ENCODE assay signal across 8 cellular contexts in the genomic region with DNA sequence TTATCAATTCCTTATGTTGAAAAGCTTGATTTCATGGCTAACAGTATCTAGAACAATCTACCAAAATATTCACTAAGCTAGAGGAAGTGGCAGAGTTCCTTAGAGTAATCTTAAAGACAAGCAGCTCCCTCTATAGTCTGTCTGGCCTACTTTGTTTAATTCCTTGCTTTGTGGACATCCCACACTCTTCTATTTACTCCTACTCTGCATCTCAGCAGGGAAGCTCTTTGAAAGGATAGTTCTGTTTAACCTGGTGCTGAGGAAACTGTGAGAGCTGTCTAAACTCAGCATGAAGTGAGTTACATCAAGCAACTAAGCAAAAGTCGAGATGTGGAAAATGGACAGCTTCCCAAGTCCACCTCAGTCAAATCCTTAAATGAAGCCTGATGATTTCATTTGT. TPM values are rescaled to one million over a fixed set of nuclear protein-coding genes. Genes with fewer than 3 reads are reported as not detected.
DNase-seq lines count a peak whose midpoint lies in the region; ATAC-seq and TF ChIP-seq lines count a peak whose summit lies in the region.

No MANE protein-coding gene starts in this region.

- DNase-seq in heart left ventricle: no peak
- DNase-seq in left cardiac atrium: no peak
- DNase-seq in HT-29 (ENCODE audit: low spot score): peak; percentile 58
- DNase-seq in RWPE1 (ENCODE audit: low spot score): peak; percentile 13
- peak; percentile 68 for DNase-seq in fibroblast of the aortic adventitia (ENCODE audit: low read depth)
- DNase-seq in gastrocnemius medialis: no peak
- DNase-seq in stimulated activated naive CD4-positive, alpha-beta T cell treated with Interleukin-2 at 50 U/mL for 16 hours (lab: John Stamatoyannopoulos, UW): no peak

- in situ Hi-C loops in gastrocnemius medialis (cut with MboI; ENCODE audit: low sequenced_read_pairs in 4 of 4): no loop called here

- intact Hi-C loops in heart left ventricle (cut with DNase I): loop anchor here in 3 of 10 donors (10.0 kb wide), 3 partner anchors 54 to 114 kb away; no protein-coding TSS in a partner anchor
- intact Hi-C loops in left cardiac atrium (cut with DNase I): loop anchor here in 1 of 2 donors (5.0 kb wide), 2 partner anchors 61 to 116 kb away; no protein-coding TSS in a partner anchor
- intact Hi-C loops in gastrocnemius medialis (cut with DNase I; ENCODE audit: low total_unique reads): no loop called here

- peak overlapping the region in 2 of 12 donors; percentile 4 to 38 for H3K27ac ChIP-seq in heart left ventricle
- no peak overlapping the region for H3K27ac ChIP-seq in RWPE1
- H3K27ac ChIP-seq in gastrocnemius medialis: peak overlapping the region; percentile 95 to 100 (median 99)

- TF ChIP-seq POLR2A in heart left ventricle (IDR thresholded peaks at IDR 0.05): no peak
- no peak for TF ChIP-seq POLR2A in gastrocnemius medialis (IDR thresholded peaks at IDR 0.05)

- H3K27me3 ChIP-seq in heart left ventricle (no peaks in the 10 kb centered on the region), gastrocnemius medialis (no peaks in the 10 kb centered on the region)

- H3K9me3 ChIP-seq in heart left ventricle (no peaks in the 10 kb centered on the region), gastrocnemius medialis (no peaks in the 10 kb centered on the region)

- ATAC-seq in heart left ventricle (peak in 1 of 4 donors; percentile 15), left cardiac atrium (no peak), gastrocnemius medialis (no peak), HG02642 (IDR thresholded peaks at IDR 0.05; ENCODE audit: poor library complexity, unreplicated experiment) (no peak)

- H3K4me3 ChIP-seq in heart left ventricle (no peak overlapping the region), fibroblast of the aortic adventitia (ENCODE audit: low read depth, low read length) (peak overlapping the region; percentile 18), gastrocnemius medialis (peak overlapping the region in 1 of 4 donors; percentile 20)

- H3K36me3 ChIP-seq in heart left ventricle: no peaks in the 10 kb centered on the region
- H3K36me3 ChIP-seq in gastrocnemius medialis: no peaks in the 10 kb centered on the region

- peak in 9 of 12 donors; percentile 9 to 56 (median 35) for TF ChIP-seq CTCF in heart left ventricle (IDR thresholded peaks at IDR 0.05)
- TF ChIP-seq CTCF in RWPE1 (conservative IDR thresholded peaks at IDR 0.05; ENCODE audit: low read depth): peak; percentile 53
- peak; percentile 39 for TF ChIP-seq CTCF in fibroblast of the aortic adventitia (IDR thresholded peaks at IDR 0.05; ENCODE audit: insufficient read depth, low read length)
- TF ChIP-seq CTCF in gastrocnemius medialis (IDR thresholded peaks at IDR 0.05 in 4 of 5, conservative IDR thresholded peaks at IDR 0.05 in 1 of 5): peak in 2 of 5 experiments; percentile 32 to 40

- CTCF ChIA-PET in RWPE1 (lab: Yijun Ruan, JAX): interaction anchor here (0.6 kb wide), 2 partner anchors 971 to 1069 kb away, joined by 3 read pairs; no protein-coding TSS in a partner anchor

- 30 to 45% (median 36%) methylated on average over 1 of the region's 1 CpG for WGBS in heart left ventricle, 4 donors

- POLR2A ChIA-PET in RWPE1 (lab: Yijun Ruan, JAX; ENCODE audit: low non-redundant PET): interaction anchor here (0.5 kb wide), 1 partner anchor 70 kb away, joined by 3 read pairs; no protein-coding TSS in a partner anchor

- peaks cover 0 to 55% (median 35%) of the 10 kb centered on the region in 12 donors for H3K4me1 ChIP-seq in heart left ventricle
- H3K4me1 ChIP-seq in gastrocnemius medialis: peaks cover 44 to 62% of the 10 kb centered on the region in 2 donors

RNA-seq across cellular contexts. Expression of a gene that starts 4.3 kb away (rescaled TPM):
- total RNA-seq in heart left ventricle (10 to 100 TPM; 10.9 to 20.0 (median 15.5) TPM), left cardiac atrium (10 to 100 TPM; 14.2 to 24.7 TPM), fibroblast of the aortic adventitia (ENCODE audit: low replicate concordance) (77.4 and 106 TPM in 2 replicates), gastrocnemius medialis (10 to 100 TPM; 25.9 to 79.1 (median 49.0) TPM)
- polyA plus RNA-seq in heart left ventricle: 1 to 10 TPM; 6.1 to 8.5 TPM
- 5.6 and 9.4 TPM in 2 replicates for total RNA-seq in HT-29 (2014; rRNA removed; shearing (Covaris generic))

Comparison
In these comparisons a context has a peak if more than half of its experiments do, and no peak if none do; other contexts are left out.
1. DNase-seq: peak in HT-29 (single experiment), RWPE1 (single experiment) and fibroblast of the aortic adventitia (single experiment); none in heart left ventricle (0 of 5), left cardiac atrium (single experiment), gastrocnemius medialis (0 of 2) and stimulated activated naive CD4-positive, alpha-beta T cell treated with Interleukin-2 at 50 U/mL for 16 hours (single experiment).